In the genomic region with DNA sequence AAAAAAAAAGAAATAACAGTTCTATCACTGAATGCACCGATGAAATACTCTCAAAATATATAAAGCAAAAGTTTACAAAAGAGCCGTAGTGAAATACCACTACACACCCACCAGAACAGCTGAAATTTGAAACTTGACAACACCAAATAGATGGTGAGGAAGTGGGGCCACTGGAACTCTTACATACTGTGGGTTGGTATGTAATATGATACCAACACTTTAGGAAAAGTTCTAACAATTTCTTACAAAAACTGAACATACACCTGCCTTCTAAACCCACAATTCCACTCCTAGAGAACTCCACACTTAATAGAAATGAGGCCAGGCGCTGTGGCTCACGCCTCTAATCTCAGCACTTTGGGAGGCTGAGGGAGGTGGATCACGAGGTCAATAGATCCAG, we compare ENCODE assay signal across 1 cellular context.
TF ChIP-seq lines count a peak whose summit lies in the region.

No MANE protein-coding gene starts in this region.

TF ChIP-seq in HepG2, 621 proteins besides CTCF, POLR2A, EP300 and RAD21:
- TF ChIP-seq SIX1 (CRISPR knock-in tag; IDR thresholded peaks at IDR 0.05; ENCODE audit: borderline replicate concordance) (0 out of 2 replicates have a peak, but pooled peaks have one; percentile 69), KAT2B (IDR thresholded peaks at IDR 0.05; ENCODE audit: borderline replicate concordance, low read depth, low read length) (no peak)
